7 cellular contexts compared by ENCODE assay signal in genomic region chr1:109532365-109533136, GRCh38. TPM values are rescaled to one million over a fixed set of nuclear protein-coding genes. Genes with fewer than 3 reads are reported as not detected.
DNase-seq lines count a peak whose midpoint lies in the region; ATAC-seq, FAIRE-seq and TF ChIP-seq lines count a peak whose summit lies in the region.

No MANE protein-coding gene starts in this region.

- TF ChIP-seq CTCF in GM13976 (IDR thresholded peaks at IDR 0.05; ENCODE audit: borderline replicate concordance, control extremely low read depth, extremely low read depth, insufficient read depth, missing control alignments) (peak; percentile 98), WERI-Rb-1 (IDR thresholded peaks at IDR 0.05; ENCODE audit: low read depth, low read length) (peak; percentile 97), kidney (IDR thresholded peaks at IDR 0.05; ENCODE audit: borderline replicate concordance, extremely low read depth, insufficient read depth) (peak; percentile 99)

- ATAC-seq in HG02981 (IDR thresholded peaks at IDR 0.05; ENCODE audit: unreplicated experiment) = peak; percentile 62

- peak overlapping the region in 1 of 2 donors; percentile 26 for H3K9ac ChIP-seq in kidney (ENCODE audit: low read length in 2 of 2)

- intact Hi-C loops in kidney (cut with DNase I) = loop anchor here (5.0 to 10.0 kb wide), 2 partner anchors 40 to 92 kb away; partner anchors contain the start of gene CYB561D1

- FAIRE-seq in kidney (lab: Jason Lieb, UNC) = no peak

- no peaks in the 10 kb centered on the region for H3K27me3 ChIP-seq in WERI-Rb-1 (ENCODE audit: insufficient read depth, low read depth, severe bottlenecking)

- no peaks in the 10 kb centered on the region for H3K36me3 ChIP-seq in WERI-Rb-1
- H3K36me3 ChIP-seq in kidney (ENCODE audit: control insufficient read depth in 1 of 2, insufficient read depth in 2 of 2, low read length in 2 of 2) = no peaks in the 10 kb centered on the region

- in situ Hi-C loops in GM13976 (cut with MboI; ENCODE audit: low sequenced_read_pairs, unreplicated experiment) = loop anchor here (5.0 to 10.0 kb wide), 2 partner anchors 35 to 248 kb away; partner anchors contain the start of gene PSRC1
- in situ Hi-C loops in T47D (cut with HindIII; ENCODE audit: low pct_unique_long_range_greater_than_20kb, low sequenced_read_pairs) = no loop called here

- H3K27ac ChIP-seq in WERI-Rb-1 (peak overlapping the region; percentile 81), kidney (ENCODE audit: low read depth in 2 of 2, low read length in 2 of 2) (no peak overlapping the region)

- H3K4me3 ChIP-seq in WERI-Rb-1 (ENCODE audit: low read depth, low read length) = peak overlapping the region; percentile 40
- peak overlapping the region in 1 of 2 donors; percentile 35 for H3K4me3 ChIP-seq in kidney (ENCODE audit: low read length in 2 of 2)

- DNase-seq in GM13976 (ENCODE audit: low spot score) (peak; percentile 89), NCI-H2196 (lab: John Stamatoyannopoulos, UW; ENCODE audit: unreplicated experiment) (peak; percentile 84), WERI-Rb-1 (peak; percentile 92), T47D (ENCODE audit: low read depth in 1 of 2, low spot score in 1 of 2) (peak; percentile 51 to 80), kidney (peak; percentile 90)
- peak; percentile 86 to 97 (median 87) for DNase-seq in stimulated activated CD4-positive, alpha-beta T cell treated with anti-CD3 and anti-CD28 coated beads, Interleukin-12 subunit alpha, Interleukin-12 subunit beta, amount 100 ng/mL, for 48 hours (ENCODE audit: low read depth in 2 of 3, low spot score in 1 of 3)

- H3K4me1 ChIP-seq in kidney (ENCODE audit: control insufficient read depth in 1 of 2, insufficient read depth in 1 of 2, low read depth in 1 of 2, low read length in 2 of 2) = peaks cover 0 to 4% of the 10 kb centered on the region in 2 donors

- H3K9me3 ChIP-seq in WERI-Rb-1 (ENCODE audit: severe bottlenecking) (no peaks in the 10 kb centered on the region), kidney (ENCODE audit: control insufficient read depth in 1 of 2, low read length in 2 of 2) (no peaks in the 10 kb centered on the region)

RNA-seq across cellular contexts. Expression of gene GPR61, which starts 7.1 kb away (rescaled TPM):
- total RNA-seq in kidney = not detected
- not detected for polyA plus RNA-seq in kidney (ENCODE audit: insufficient read depth, low read depth, low replicate concordance)

RNA-seq across cellular contexts. Expression of gene GNAI3, which starts 15.9 kb away (rescaled TPM):
- total RNA-seq in kidney = 8.0 TPM
- polyA plus RNA-seq in kidney (ENCODE audit: insufficient read depth, low read depth, low replicate concordance) = 4.2 TPM

RNA-seq across cellular contexts. Expression of gene AMIGO1, which starts 23.0 kb away (rescaled TPM):
- total RNA-seq in kidney = 8.5 TPM
- polyA plus RNA-seq in kidney (ENCODE audit: insufficient read depth, low read depth, low replicate concordance) = 5.1 TPM

RNA-seq across cellular contexts. Expression of gene CYB561D1, which starts 38.7 kb away (rescaled TPM):
- 18.0 TPM for total RNA-seq in kidney
- 5.2 TPM for polyA plus RNA-seq in kidney (ENCODE audit: insufficient read depth, low read depth, low replicate concordance)

RNA-seq across cellular contexts. Expression of gene ATXN7L2, which starts 48.8 kb away (rescaled TPM):
- 7.3 TPM for total RNA-seq in kidney
- polyA plus RNA-seq in kidney (ENCODE audit: insufficient read depth, low read depth, low replicate concordance) = 5.7 TPM
